In genomic region chr7:50166997-50167961, GRCh38 we compare ENCODE assay signal across 15 cellular contexts.
A peak's percentile ranks its signal among the peaks of the same experiment; 100 is the strongest.
DNase-seq lines count a peak whose midpoint lies in the region; ATAC-seq and TF ChIP-seq lines count a peak whose summit lies in the region.
"Had no signal": no experiment of that assay in that cellular context is flagged by ENCODE, and none has a peak within 500 bp of the region (broad histone marks: within the 10 kb centered on the region; RNA-seq: fewer than 3 reads in every experiment).

No MANE protein-coding gene starts in this region.

- intact Hi-C loops in activated CD4-positive, alpha-beta T cell treated with anti-CD3 and anti-CD28 coated beads, Interleukin-2, amount 10 ng/mL, durations not matched to agents 24 days and 14 days (cut with micrococcal nuclease), result no loop called here
- intact Hi-C loops in activated B cell treated with CpG ODN at 0.5 μM for 24 hours (cut with micrococcal nuclease), result loop anchor here (1.0 kb wide), 1 partner anchor 18 kb away; no protein-coding TSS in a partner anchor
- intact Hi-C loops in left ventricle myocardium superior (cut with micrococcal nuclease), result no loop called here

- peak overlapping the region; percentile 88 for H3K27ac Mint-ChIP-seq in activated CD4-positive, alpha-beta T cell treated with anti-CD3 and anti-CD28 coated beads, Interleukin-2, amount 10 ng/mL, durations not matched to agents 24 days and 14 days
- peak overlapping the region; percentile 69 for H3K27ac Mint-ChIP-seq in activated B cell treated with CpG ODN at 0.5 μM for 24 hours

- H3K9ac ChIP-seq in SK-N-SH, result no peak overlapping the region

- no peaks in the 10 kb centered on the region for H3K36me3 ChIP-seq in SK-N-SH (replicated peaks in 1 of 2; ENCODE audit: control insufficient read depth in 1 of 2, insufficient read depth in 2 of 2, low read length in 1 of 2)
- H3K36me3 ChIP-seq: upper lobe of left lung, WERI-Rb-1 had no signal

- ATAC-seq in HG02885 (IDR thresholded peaks at IDR 0.05; ENCODE audit: poor library complexity, unreplicated experiment) (peak; percentile 74), activated B cell treated with CpG ODN at 0.5 μM for 24 hours (ENCODE audit: low read depth) (peak; percentile 91), left ventricle myocardium superior (no peak)
- ATAC-seq in stimulated activated naive CD8-positive, alpha-beta T cell treated with anti-CD3 and anti-CD28 coated beads, Interleukin-15, Interleukin-2, amounts not matched to agents 100 U/mL and 50 U/mL, for 24 hours, result peak; percentile 94
- ATAC-seq: A549, Panc1 had no signal

- no peaks in the 10 kb centered on the region for H3K27me3 ChIP-seq in SK-N-SH (ENCODE audit: insufficient read depth)
- H3K27me3 ChIP-seq: upper lobe of left lung had no signal

- no peaks in the 10 kb centered on the region for H3F3A ChIP-seq in SK-N-SH (replicated peaks; ENCODE audit: insufficient read depth)

- TF ChIP-seq RAD21 in SK-N-SH (IDR thresholded peaks at IDR 0.05; ENCODE audit: low read length), result no peak

- H3K4me1 ChIP-seq in SK-N-SH (ENCODE audit: control insufficient read depth in 1 of 2, insufficient read depth in 2 of 2, low read depth in 1 of 2, low read length in 1 of 2), result no peaks in the 10 kb centered on the region
- H3K4me1 ChIP-seq: A549, upper lobe of left lung had no signal

- TF ChIP-seq CTCF in activated B cell treated with CpG ODN at 0.5 μM for 24 hours (IDR thresholded peaks at IDR 0.05) (no peak), SK-N-SH (IDR thresholded peaks at IDR 0.05) (no peak)

- WGBS in SK-N-SH (ENCODE audit: low lambda C conversion rate), result 32% methylated on average over 11 of the region's 13 CpGs

- H3K4me2 ChIP-seq in SK-N-SH, result no peak overlapping the region
- H3K4me2 ChIP-seq: A549 had no signal

- no peaks in the 10 kb centered on the region for H3K9me2 ChIP-seq in SK-N-SH

- peaks cover 10% of the 10 kb centered on the region for H3K27me3 Mint-ChIP-seq in activated CD4-positive, alpha-beta T cell treated with anti-CD3 and anti-CD28 coated beads, Interleukin-2, amount 10 ng/mL, durations not matched to agents 24 days and 14 days
- H3K27me3 Mint-ChIP-seq in activated B cell treated with CpG ODN at 0.5 μM for 24 hours, result no peaks in the 10 kb centered on the region

- H3K9me3 Mint-ChIP-seq in activated CD4-positive, alpha-beta T cell treated with anti-CD3 and anti-CD28 coated beads, Interleukin-2, amount 10 ng/mL, durations not matched to agents 24 days and 14 days, result no peaks in the 10 kb centered on the region
- no peaks in the 10 kb centered on the region for H3K9me3 Mint-ChIP-seq in activated B cell treated with CpG ODN at 0.5 μM for 24 hours

- H3K4me3 Mint-ChIP-seq in activated CD4-positive, alpha-beta T cell treated with anti-CD3 and anti-CD28 coated beads, Interleukin-2, amount 10 ng/mL, durations not matched to agents 24 days and 14 days, result peak overlapping the region; percentile 40
- peak overlapping the region; percentile 20 for H3K4me3 Mint-ChIP-seq in activated B cell treated with CpG ODN at 0.5 μM for 24 hours

- no peaks in the 10 kb centered on the region for H3K36me3 Mint-ChIP-seq in activated CD4-positive, alpha-beta T cell treated with anti-CD3 and anti-CD28 coated beads, Interleukin-2, amount 10 ng/mL, durations not matched to agents 24 days and 14 days (ENCODE audit: low read depth)
- H3K36me3 Mint-ChIP-seq in activated B cell treated with CpG ODN at 0.5 μM for 24 hours (ENCODE audit: low read depth), result no peaks in the 10 kb centered on the region

- POLR2A ChIA-PET in activated B cell treated with CpG ODN at 0.5 μM for 24 hours (lab: Charles Lee) (interaction anchor here (0.7 to 1.8 kb wide), 4 partner anchors 11 to 20 kb away, joined by 3 to 11 read pairs (median 4); no protein-coding TSS in a partner anchor), SK-N-SH (lab: Yijun Ruan, JAX) (no interaction called here)

- CTCF ChIA-PET in activated B cell treated with CpG ODN at 0.5 μM for 24 hours (lab: Charles Lee), result interaction anchor here (1.5 kb wide), 1 partner anchor 19 kb away, joined by 3 read pairs; no protein-coding TSS in a partner anchor
- CTCF ChIA-PET in SK-N-SH (lab: Yijun Ruan, JAX), result interaction anchor here (0.6 to 1.0 kb wide), 3 partner anchors 16 to 250 kb away, joined by 3 to 4 read pairs (median 3); no protein-coding TSS in a partner anchor

- no peak for TF ChIP-seq EP300 in SK-N-SH (IDR thresholded peaks at IDR 0.05; ENCODE audit: borderline replicate concordance in 1 of 2, low read depth in 1 of 2, low read length in 1 of 2)

- no peaks in the 10 kb centered on the region for H3K79me2 ChIP-seq in SK-N-SH (ENCODE audit: insufficient read depth)

- H4K20me1 ChIP-seq in SK-N-SH (ENCODE audit: insufficient read depth), result no peaks in the 10 kb centered on the region

- no peaks in the 10 kb centered on the region for H3K9me3 ChIP-seq in SK-N-SH
- H3K9me3 ChIP-seq: A549, upper lobe of left lung had no signal

- DNase-seq in activated CD4-positive, alpha-beta T cell treated with anti-CD3 and anti-CD28 coated beads, Interleukin-2, amount 10 ng/mL, durations not matched to agents 24 days and 14 days, result peak; percentile 77
- no peak for DNase-seq in activated CD4-positive, alpha-beta T cell treated with anti-CD3 and anti-CD28 coated beads, Interleukin-2, amount 50 U/mL, for 1 hour
- DNase-seq in activated B cell treated with CpG ODN at 0.5 μM for 24 hours, result no peak
- DNase-seq in stimulated activated naive CD8-positive, alpha-beta T cell treated with anti-CD3 and anti-CD28 coated beads, Interleukin-15, Interleukin-2, amounts not matched to agents 100 U/mL and 50 U/mL, for 24 hours, result peak; percentile 58
- DNase-seq in left ventricle myocardium superior, result no peak
- no peak for DNase-seq in DMS53 treated with DMSO at 0.1 percent for 48 hours (lab: John Stamatoyannopoulos, UW; ENCODE audit: unreplicated experiment)
- DNase-seq in SK-N-SH, result no peak
- DNase-seq: NCI-H1092; occipital lobe; stimulated activated CD4-positive, alpha-beta T cell treated with anti-CD3 and anti-CD28 coated beads, Interleukin-4, amount 100 ng/mL, for 4 hours; upper lobe of left lung; WERI-Rb-1 had no signal

- H3K27ac ChIP-seq in SK-N-SH (ENCODE audit: low read depth in 2 of 2, low read length in 1 of 2), result no peak overlapping the region
- H3K27ac ChIP-seq: A549, upper lobe of left lung, WERI-Rb-1 had no signal

- peaks cover 43% of the 10 kb centered on the region for H3K4me1 Mint-ChIP-seq in activated CD4-positive, alpha-beta T cell treated with anti-CD3 and anti-CD28 coated beads, Interleukin-2, amount 10 ng/mL, durations not matched to agents 24 days and 14 days
- peaks cover 52% of the 10 kb centered on the region for H3K4me1 Mint-ChIP-seq in activated B cell treated with CpG ODN at 0.5 μM for 24 hours

- H3K4me3 ChIP-seq in SK-N-SH (ENCODE audit: low read depth in 2 of 2, low read length in 1 of 2), result no peak overlapping the region
- H3K4me3 ChIP-seq: A549, upper lobe of left lung had no signal

- no peak overlapping the region for H2AFZ ChIP-seq in SK-N-SH (ENCODE audit: low read depth)

TF ChIP-seq in SK-N-SH, 30 proteins besides CTCF, POLR2A, EP300 and RAD21:
- TF ChIP-seq FOXM1 (IDR thresholded peaks at IDR 0.05; ENCODE audit: low read depth) (no peak), ELF1 (IDR thresholded peaks at IDR 0.05) (no peak), PBX3 (IDR thresholded peaks at IDR 0.05) (no peak), NFIC (IDR thresholded peaks at IDR 0.05; ENCODE audit: borderline replicate concordance) (no peak), ZBTB33 (IDR thresholded peaks at IDR 0.05; ENCODE audit: borderline replicate concordance, low read depth) (no peak), SIN3A (IDR thresholded peaks at IDR 0.05; ENCODE audit: borderline replicate concordance, low read depth, low read length) (no peak), MAX (IDR thresholded peaks at IDR 0.05; ENCODE audit: low read depth) (no peak), TEAD4 (IDR thresholded peaks at IDR 0.05; ENCODE audit: borderline replicate concordance, insufficient read depth) (no peak), JUND (IDR thresholded peaks at IDR 0.05) (no peak), GATA2 (CRISPR knock-in tag; IDR thresholded peaks at IDR 0.05) (no peak), FOSL2 (IDR thresholded peaks at IDR 0.05; ENCODE audit: borderline replicate concordance, low read depth) (no peak), MEF2A (IDR thresholded peaks at IDR 0.05; ENCODE audit: borderline replicate concordance, low read depth) (no peak)
TF ChIP-seq in SK-N-SH: peak in this region for 0.

Comparison
In these comparisons a context has a peak if more than half of its experiments do, and no peak if none do; other contexts are left out.
1. DNase-seq: peak in activated CD4-positive, alpha-beta T cell treated with anti-CD3 and anti-CD28 coated beads, Interleukin-2, amount 10 ng/mL, durations not matched to agents 24 days and 14 days (single experiment) and stimulated activated naive CD8-positive, alpha-beta T cell treated with anti-CD3 and anti-CD28 coated beads, Interleukin-15, Interleukin-2, amounts not matched to agents 100 U/mL and 50 U/mL, for 24 hours (single experiment); none in activated CD4-positive, alpha-beta T cell treated with anti-CD3 and anti-CD28 coated beads, Interleukin-2, amount 50 U/mL, for 1 hour (single experiment), activated B cell treated with CpG ODN at 0.5 μM for 24 hours (single experiment), left ventricle myocardium superior (single experiment), DMS53 treated with DMSO at 0.1 percent for 48 hours (single experiment) and SK-N-SH (single experiment).